In the genomic region with DNA sequence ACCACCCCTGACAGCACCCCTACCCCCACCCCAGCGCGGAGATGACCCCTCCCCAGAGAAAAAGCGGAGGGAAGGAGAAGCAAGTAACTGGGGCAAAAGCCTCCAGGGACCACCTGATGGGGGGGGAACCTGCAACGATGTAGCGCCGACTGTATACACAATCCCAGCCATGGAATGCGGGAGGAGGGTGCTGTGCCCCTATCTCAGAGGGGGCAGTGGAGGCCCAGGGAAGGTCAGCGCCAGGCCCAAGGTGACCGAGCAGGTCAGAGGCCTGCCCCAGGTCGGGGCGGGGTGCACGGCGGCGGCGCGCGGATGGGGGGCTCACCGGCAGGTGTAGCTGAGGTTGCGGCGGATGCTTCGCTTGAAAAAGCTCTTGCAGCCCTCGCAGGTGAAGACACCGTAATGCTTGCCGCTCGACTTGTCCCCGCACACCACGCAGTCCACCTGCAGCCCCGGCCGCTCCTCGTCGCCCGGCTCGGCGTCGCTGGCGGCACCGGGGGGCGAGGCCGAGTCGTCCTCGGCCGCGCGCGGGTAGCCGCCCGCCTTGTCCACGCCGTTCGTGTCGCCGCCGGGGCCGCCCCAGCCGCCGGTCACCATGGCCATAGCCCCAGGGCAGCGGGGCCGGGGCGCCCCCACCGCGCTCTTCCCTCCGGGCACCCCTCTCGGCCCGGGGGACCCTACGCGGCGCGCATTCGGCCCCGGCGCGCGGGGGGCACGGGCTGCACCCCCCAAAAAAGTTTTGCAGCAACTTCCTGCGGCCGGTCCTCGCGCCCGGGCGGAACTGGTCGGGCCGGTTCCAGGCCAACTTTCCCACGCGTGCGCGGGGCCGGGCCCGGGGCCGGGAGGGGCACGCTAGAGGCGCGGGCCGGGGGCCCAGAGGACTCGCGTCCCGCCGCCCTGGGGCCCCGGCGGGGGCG, we compare ENCODE assay signal across 8 cellular contexts. TPM values are rescaled to one million over a fixed set of nuclear protein-coding genes. Genes with fewer than 3 reads are reported as not detected.
DNase-seq lines count a peak whose midpoint lies in the region; ATAC-seq and TF ChIP-seq lines count a peak whose summit lies in the region.

No MANE protein-coding gene starts in this region.

- peaks cover 41% of the 10 kb centered on the region for H3K4me1 ChIP-seq in RWPE2 (ENCODE audit: insufficient read depth, poor library complexity, severe bottlenecking)

- peak overlapping the region; percentile 99 for H3K27ac Mint-ChIP-seq in progenitor cell of endocrine pancreas

- peak; percentile 14 for ATAC-seq in GM19455 (IDR thresholded peaks at IDR 0.05; ENCODE audit: unreplicated experiment)
- ATAC-seq in RWPE2 (ENCODE audit: low read depth) = no peak

- DNase-seq in RWPE2 (ENCODE audit: low spot score) = no peak
- DNase-seq in fibroblast of mammary gland (ENCODE audit: low read depth) = no peak
- no peak for DNase-seq in progenitor cell of endocrine pancreas (ENCODE audit: low spot score, unreplicated experiment)
- no peak for DNase-seq in dermis blood vessel endothelial cell
- DNase-seq in UCSD-AML1 (lab: John Stamatoyannopoulos, UW; ENCODE audit: unreplicated experiment) = no peak
- no peak for DNase-seq in RKO (ENCODE audit: low spot score)

- peak overlapping the region; percentile 99 for H3K4me3 Mint-ChIP-seq in progenitor cell of endocrine pancreas (ENCODE audit: low read depth)

- H3K27ac ChIP-seq in 22Rv1 (peak overlapping the region; percentile 92), RWPE2 (ENCODE audit: poor library complexity, severe bottlenecking) (peak overlapping the region; percentile 84)

- H3K9me3 ChIP-seq in RWPE2 (ENCODE audit: severe bottlenecking) = no peaks in the 10 kb centered on the region

- H3K36me3 Mint-ChIP-seq in progenitor cell of endocrine pancreas (ENCODE audit: insufficient read depth) = peaks cover 3% of the 10 kb centered on the region

- H3K9me3 Mint-ChIP-seq in progenitor cell of endocrine pancreas (ENCODE audit: low read depth) = no peaks in the 10 kb centered on the region

- H3K4me3 ChIP-seq in RWPE2 (ENCODE audit: severe bottlenecking) (peak overlapping the region; percentile 77), fibroblast of mammary gland (ENCODE audit: control insufficient read depth, low read depth, low read length) (peak overlapping the region; percentile 81)

- TF ChIP-seq CTCF in 22Rv1 (IDR thresholded peaks at IDR 0.05) (no peak), RWPE2 (IDR thresholded peaks at IDR 0.05; ENCODE audit: poor library complexity, severe bottlenecking) (no peak), fibroblast of mammary gland (conservative IDR thresholded peaks at IDR 0.05; ENCODE audit: control insufficient read depth, insufficient read depth, low read depth, low read length) (no peak), progenitor cell of endocrine pancreas (IDR thresholded peaks at IDR 0.05; ENCODE audit: unreplicated experiment) (no peak)

- H3K27me3 ChIP-seq in RWPE2 (ENCODE audit: insufficient read depth, poor library complexity, severe bottlenecking) = no peaks in the 10 kb centered on the region

- no peaks in the 10 kb centered on the region for H3K27me3 Mint-ChIP-seq in progenitor cell of endocrine pancreas

- peaks cover 52% of the 10 kb centered on the region for H3K4me1 Mint-ChIP-seq in progenitor cell of endocrine pancreas (ENCODE audit: low read depth)

- H3K36me3 ChIP-seq in RWPE2 (ENCODE audit: low read depth) = peaks cover 18% of the 10 kb centered on the region

RNA-seq across cellular contexts. Expression of a gene that starts 0.8 kb away (rescaled TPM):
- total RNA-seq in progenitor cell of endocrine pancreas (134 and 150 TPM in 2 replicates), dermis blood vessel endothelial cell (63.1 and 82.0 TPM in 2 replicates)

RNA-seq across cellular contexts. Expression of a gene that starts 18.9 kb away (rescaled TPM):
- 20.1 and 21.8 TPM in 2 replicates for total RNA-seq in progenitor cell of endocrine pancreas
- 3.8 and 4.4 TPM in 2 replicates for total RNA-seq in dermis blood vessel endothelial cell

RNA-seq across cellular contexts. Expression of a gene that starts 19.7 kb away (rescaled TPM):
- 0.38 and 0.51 TPM in 2 replicates for total RNA-seq in progenitor cell of endocrine pancreas
- total RNA-seq in dermis blood vessel endothelial cell = 48.6 and 75.9 TPM in 2 replicates

RNA-seq across cellular contexts. Expression of a gene that starts 22.4 kb away (rescaled TPM):
- total RNA-seq in progenitor cell of endocrine pancreas (93.4 and 113 TPM in 2 replicates), dermis blood vessel endothelial cell (98.2 and 137 TPM in 2 replicates)

RNA-seq across cellular contexts. Expression of a gene that starts 29.7 kb away (rescaled TPM):
- total RNA-seq in progenitor cell of endocrine pancreas (23.6 and 27.2 TPM in 2 replicates), dermis blood vessel endothelial cell (18.7 and 24.8 TPM in 2 replicates)

Comparison
In these comparisons a context has a peak if more than half of its experiments do, and no peak if none do; other contexts are left out.
1. RNA of a gene that starts 19.7 kb away (total RNA-seq): 48.6 to 75.9 TPM in dermis blood vessel endothelial cell; 0.38 to 0.51 TPM in progenitor cell of endocrine pancreas; every median in the first group is over 10 times any median in the second.